ENCODE assay signal across 1 cellular context in the genomic region with DNA sequence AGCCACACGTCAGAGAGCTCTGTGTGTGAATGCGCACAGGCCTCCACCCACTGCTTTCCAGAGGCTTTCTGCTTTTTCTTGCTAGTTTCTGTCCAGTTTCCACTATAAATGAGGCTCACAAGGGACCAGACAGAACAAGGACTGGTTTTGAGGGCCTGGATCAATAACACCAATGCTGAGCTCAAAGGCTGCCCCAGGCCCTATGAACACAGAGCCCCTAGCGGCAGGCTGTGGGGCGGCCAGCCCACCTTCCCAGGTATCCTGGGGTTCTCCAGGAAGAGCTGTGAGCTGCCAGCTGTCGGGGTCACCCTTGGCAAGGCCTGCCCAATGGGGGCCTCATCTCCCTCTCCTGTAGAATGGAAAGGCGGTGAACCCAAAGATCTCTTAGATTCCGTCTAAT.
TF ChIP-seq lines count a peak whose summit lies in the region.

No MANE protein-coding gene starts in this region.

TF ChIP-seq in HepG2, 621 proteins besides CTCF, POLR2A, EP300 and RAD21 (continued from another document and continues in another):
- peak; percentile 43 for TF ChIP-seq SALL1 (CRISPR knock-in tag; IDR thresholded peaks at IDR 0.05)
- TF ChIP-seq, protein P1, sequence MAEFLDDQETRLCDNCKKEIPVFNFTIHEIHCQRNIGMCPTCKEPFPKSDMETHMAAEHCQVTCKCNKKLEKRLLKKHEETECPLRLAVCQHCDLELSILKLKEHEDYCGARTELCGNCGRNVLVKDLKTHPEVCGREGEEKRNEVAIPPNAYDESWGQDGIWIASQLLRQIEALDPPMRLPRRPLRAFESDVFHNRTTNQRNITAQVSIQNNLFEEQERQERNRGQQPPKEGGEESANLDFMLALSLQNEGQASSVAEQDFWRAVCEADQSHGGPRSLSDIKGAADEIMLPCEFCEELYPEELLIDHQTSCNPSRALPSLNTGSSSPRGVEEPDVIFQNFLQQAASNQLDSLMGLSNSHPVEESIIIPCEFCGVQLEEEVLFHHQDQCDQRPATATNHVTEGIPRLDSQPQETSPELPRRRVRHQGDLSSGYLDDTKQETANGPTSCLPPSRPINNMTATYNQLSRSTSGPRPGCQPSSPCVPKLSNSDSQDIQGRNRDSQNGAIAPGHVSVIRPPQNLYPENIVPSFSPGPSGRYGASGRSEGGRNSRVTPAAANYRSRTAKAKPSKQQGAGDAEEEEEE (CRISPR knock-in tag; IDR thresholded peaks at IDR 0.05; ENCODE audit: borderline replicate concordance) = 0 out of 2 replicates have a peak, but pooled peaks have one; percentile 51
- no peak for TF ChIP-seq ZFYVE20 (CRISPR knock-in tag; IDR thresholded peaks at IDR 0.05; ENCODE audit: borderline replicate concordance, low read depth)
- TF ChIP-seq MAFK (conservative IDR thresholded peaks at IDR 0.05 in 1 of 2, IDR thresholded peaks at IDR 0.05 in 1 of 2; ENCODE audit: low read length in 2 of 2) = no peak
- TF ChIP-seq ZNF335 (CRISPR knock-in tag; IDR thresholded peaks at IDR 0.05) = no peak
- no peak for TF ChIP-seq SMARCC2 (IDR thresholded peaks at IDR 0.05)
- TF ChIP-seq ZNF569 (CRISPR knock-in tag; IDR thresholded peaks at IDR 0.05; ENCODE audit: borderline replicate concordance) = no peak
- no peak for TF ChIP-seq ZNF512B (CRISPR knock-in tag; IDR thresholded peaks at IDR 0.05; ENCODE audit: borderline replicate concordance)
- TF ChIP-seq ZNF367 (CRISPR knock-in tag; IDR thresholded peaks at IDR 0.05; ENCODE audit: borderline replicate concordance) = no peak
- TF ChIP-seq ZNF124 (CRISPR knock-in tag; IDR thresholded peaks at IDR 0.05) = no peak
- TF ChIP-seq NFE2L2 (IDR thresholded peaks at IDR 0.05; ENCODE audit: low read length) = no peak
- peak; percentile 53; the same call in 1 of the 2 replicates for TF ChIP-seq BORCS8-MEF2B (CRISPR knock-in tag; IDR thresholded peaks at IDR 0.05)
- TF ChIP-seq IRX3 (CRISPR knock-in tag; IDR thresholded peaks at IDR 0.05; ENCODE audit: borderline replicate concordance, low read depth) = no peak
- no peak for TF ChIP-seq DNMT3B (CRISPR knock-in tag; conservative IDR thresholded peaks at IDR 0.05)
- peak; percentile 56 for TF ChIP-seq ZFP91 (CRISPR knock-in tag; IDR thresholded peaks at IDR 0.05; ENCODE audit: borderline replicate concordance)
- TF ChIP-seq, protein P2, sequence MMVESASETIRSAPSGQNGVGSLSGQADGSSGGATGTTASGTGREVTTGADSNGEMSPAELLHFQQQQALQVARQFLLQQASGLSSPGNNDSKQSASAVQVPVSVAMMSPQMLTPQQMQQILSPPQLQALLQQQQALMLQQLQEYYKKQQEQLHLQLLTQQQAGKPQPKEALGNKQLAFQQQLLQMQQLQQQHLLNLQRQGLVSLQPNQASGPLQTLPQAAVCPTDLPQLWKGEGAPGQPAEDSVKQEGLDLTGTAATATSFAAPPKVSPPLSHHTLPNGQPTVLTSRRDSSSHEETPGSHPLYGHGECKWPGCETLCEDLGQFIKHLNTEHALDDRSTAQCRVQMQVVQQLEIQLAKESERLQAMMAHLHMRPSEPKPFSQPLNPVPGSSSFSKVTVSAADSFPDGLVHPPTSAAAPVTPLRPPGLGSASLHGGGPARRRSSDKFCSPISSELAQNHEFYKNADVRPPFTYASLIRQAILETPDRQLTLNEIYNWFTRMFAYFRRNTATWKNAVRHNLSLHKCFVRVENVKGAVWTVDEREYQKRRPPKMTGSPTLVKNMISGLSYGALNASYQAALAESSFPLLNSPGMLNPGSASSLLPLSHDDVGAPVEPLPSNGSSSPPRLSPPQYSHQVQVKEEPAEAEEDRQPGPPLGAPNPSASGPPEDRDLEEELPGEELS (CRISPR knock-in tag; IDR thresholded peaks at IDR 0.05) = no peak
- 0 out of 2 replicates have a peak, but pooled peaks have one; percentile 43 for TF ChIP-seq TARDBP (CRISPR knock-in tag; IDR thresholded peaks at IDR 0.05)
- TF ChIP-seq HOXD1 (CRISPR knock-in tag; IDR thresholded peaks at IDR 0.05) = no peak
- 0 out of 2 replicates have a peak, but pooled peaks have one; percentile 19 for TF ChIP-seq RARA (CRISPR knock-in tag; IDR thresholded peaks at IDR 0.05)
- no peak for TF ChIP-seq ZNF547 (CRISPR knock-in tag; IDR thresholded peaks at IDR 0.05)
- TF ChIP-seq ZSCAN25 (CRISPR knock-in tag; IDR thresholded peaks at IDR 0.05) = no peak
- TF ChIP-seq ZNF644 (CRISPR knock-in tag; IDR thresholded peaks at IDR 0.05; ENCODE audit: low read depth) = no peak
- no peak for TF ChIP-seq MED13 (CRISPR knock-in tag; IDR thresholded peaks at IDR 0.05)
- peak; percentile 51 for TF ChIP-seq MED1 (CRISPR knock-in tag; IDR thresholded peaks at IDR 0.05)
- TF ChIP-seq FOSL2 (CRISPR knock-in tag; IDR thresholded peaks at IDR 0.05) = 0 out of 2 replicates have a peak, but pooled peaks have one; percentile 0
- no peak for TF ChIP-seq THAP9 (CRISPR knock-in tag; IDR thresholded peaks at IDR 0.05; ENCODE audit: borderline replicate concordance)
- TF ChIP-seq TFE3 (CRISPR knock-in tag; IDR thresholded peaks at IDR 0.05) = no peak
- no peak for TF ChIP-seq ZNF766 (CRISPR knock-in tag; IDR thresholded peaks at IDR 0.05; ENCODE audit: borderline replicate concordance)
- no peak for TF ChIP-seq ZNF263 (CRISPR knock-in tag; IDR thresholded peaks at IDR 0.05)
- no peak for TF ChIP-seq CC2D1A (CRISPR knock-in tag; IDR thresholded peaks at IDR 0.05)
- TF ChIP-seq ZBTB21 (CRISPR knock-in tag; IDR thresholded peaks at IDR 0.05) = no peak
- no peak for TF ChIP-seq SRF (IDR thresholded peaks at IDR 0.05; ENCODE audit: low read depth, low read length)
- TF ChIP-seq ATF1 (CRISPR knock-in tag; IDR thresholded peaks at IDR 0.05) = no peak
- TF ChIP-seq RXRB (CRISPR knock-in tag; IDR thresholded peaks at IDR 0.05; ENCODE audit: borderline replicate concordance) = peak; percentile 43; the same call in 1 of the 2 replicates
- no peak for TF ChIP-seq ZNF7 (CRISPR knock-in tag; IDR thresholded peaks at IDR 0.05)
- TF ChIP-seq MTA1 (CRISPR knock-in tag; IDR thresholded peaks at IDR 0.05; ENCODE audit: borderline replicate concordance) = peak; percentile 33; the same call in 1 of the 2 replicates
- TF ChIP-seq JUND (CRISPR knock-in tag; IDR thresholded peaks at IDR 0.05) = no peak
- TF ChIP-seq ZNF589 (CRISPR knock-in tag; conservative IDR thresholded peaks at IDR 0.05) = no peak
- TF ChIP-seq, protein P3, sequence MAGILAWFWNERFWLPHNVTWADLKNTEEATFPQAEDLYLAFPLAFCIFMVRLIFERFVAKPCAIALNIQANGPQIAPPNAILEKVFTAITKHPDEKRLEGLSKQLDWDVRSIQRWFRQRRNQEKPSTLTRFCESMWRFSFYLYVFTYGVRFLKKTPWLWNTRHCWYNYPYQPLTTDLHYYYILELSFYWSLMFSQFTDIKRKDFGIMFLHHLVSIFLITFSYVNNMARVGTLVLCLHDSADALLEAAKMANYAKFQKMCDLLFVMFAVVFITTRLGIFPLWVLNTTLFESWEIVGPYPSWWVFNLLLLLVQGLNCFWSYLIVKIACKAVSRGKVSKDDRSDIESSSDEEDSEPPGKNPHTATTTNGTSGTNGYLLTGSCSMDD (CRISPR knock-in tag; IDR thresholded peaks at IDR 0.05) = no peak
- no peak for TF ChIP-seq TFDP2 (CRISPR knock-in tag; IDR thresholded peaks at IDR 0.05)
- TF ChIP-seq HMG20B (CRISPR knock-in tag; conservative IDR thresholded peaks at IDR 0.05) = no peak
- no peak for TF ChIP-seq NBN (conservative IDR thresholded peaks at IDR 0.05)
- TF ChIP-seq, protein P4, sequence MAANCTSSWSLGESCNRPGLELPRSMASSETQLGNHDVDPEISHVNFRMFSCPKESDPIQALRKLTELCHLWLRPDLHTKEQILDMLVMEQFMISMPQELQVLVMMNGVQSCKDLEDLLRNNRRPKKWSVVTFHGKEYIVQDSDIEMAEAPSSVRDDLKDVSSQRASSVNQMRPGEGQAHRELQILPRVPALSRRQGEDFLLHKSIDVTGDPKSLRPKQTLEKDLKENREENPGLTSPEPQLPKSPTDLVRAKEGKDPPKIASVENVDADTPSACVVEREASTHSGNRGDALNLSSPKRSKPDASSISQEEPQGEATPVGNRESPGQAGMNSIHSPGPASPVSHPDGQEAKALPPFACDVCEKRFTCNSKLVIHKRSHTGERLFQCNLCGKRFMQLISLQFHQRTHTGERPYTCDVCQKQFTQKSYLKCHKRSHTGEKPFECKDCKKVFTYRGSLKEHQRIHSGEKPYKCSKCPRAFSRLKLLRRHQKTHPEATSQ (CRISPR knock-in tag; IDR thresholded peaks at IDR 0.05; ENCODE audit: borderline replicate concordance) = no peak
- no peak for TF ChIP-seq ZNF3 (CRISPR knock-in tag; IDR thresholded peaks at IDR 0.05)
- no peak for TF ChIP-seq GMEB1 (CRISPR knock-in tag; IDR thresholded peaks at IDR 0.05; ENCODE audit: borderline replicate concordance)
- TF ChIP-seq ZBTB3 (CRISPR knock-in tag; IDR thresholded peaks at IDR 0.05; ENCODE audit: borderline replicate concordance, low read depth) = no peak
- TF ChIP-seq NFE2 (CRISPR knock-in tag; IDR thresholded peaks at IDR 0.05) = no peak
